Comparison of ENCODE assay signal across 1 cellular context in the genomic region with DNA sequence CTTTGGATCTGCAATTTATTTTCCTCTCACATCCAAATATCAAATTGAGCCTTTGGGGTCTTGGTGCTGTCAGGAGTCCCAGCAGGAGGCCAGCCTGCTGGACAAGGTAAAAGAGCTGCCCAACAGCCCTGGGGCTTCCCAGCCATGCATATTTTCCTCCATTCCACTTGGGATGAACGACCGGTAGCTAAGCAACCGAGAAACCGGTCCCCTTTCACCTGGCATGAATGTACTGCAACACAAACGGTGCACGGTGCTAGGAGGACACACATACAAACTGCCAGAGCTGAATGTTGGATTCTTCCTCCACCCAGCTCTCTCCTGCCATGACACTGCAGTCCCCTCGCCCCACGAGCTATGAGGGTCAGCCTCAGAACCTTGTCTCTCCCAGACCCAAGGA.
TF ChIP-seq lines count a peak whose summit lies in the region.

No MANE protein-coding gene starts in this region.

TF ChIP-seq in HepG2, 621 proteins besides CTCF, POLR2A, EP300 and RAD21 (continued from another document):
- TF ChIP-seq, protein P1, sequence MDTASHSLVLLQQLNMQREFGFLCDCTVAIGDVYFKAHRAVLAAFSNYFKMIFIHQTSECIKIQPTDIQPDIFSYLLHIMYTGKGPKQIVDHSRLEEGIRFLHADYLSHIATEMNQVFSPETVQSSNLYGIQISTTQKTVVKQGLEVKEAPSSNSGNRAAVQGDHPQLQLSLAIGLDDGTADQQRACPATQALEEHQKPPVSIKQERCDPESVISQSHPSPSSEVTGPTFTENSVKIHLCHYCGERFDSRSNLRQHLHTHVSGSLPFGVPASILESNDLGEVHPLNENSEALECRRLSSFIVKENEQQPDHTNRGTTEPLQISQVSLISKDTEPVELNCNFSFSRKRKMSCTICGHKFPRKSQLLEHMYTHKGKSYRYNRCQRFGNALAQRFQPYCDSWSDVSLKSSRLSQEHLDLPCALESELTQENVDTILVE (CRISPR knock-in tag; IDR thresholded peaks at IDR 0.05) = no peak
- TF ChIP-seq KAT8 (CRISPR knock-in tag; IDR thresholded peaks at IDR 0.05) (no peak), SATB2 (CRISPR knock-in tag; IDR thresholded peaks at IDR 0.05) (no peak), KDM3A (CRISPR knock-in tag; IDR thresholded peaks at IDR 0.05; ENCODE audit: low read depth) (no peak), PHF21A (CRISPR knock-in tag; IDR thresholded peaks at IDR 0.05) (no peak), NFAT5 (CRISPR knock-in tag; IDR thresholded peaks at IDR 0.05) (no peak), ZNF709 (CRISPR knock-in tag; IDR thresholded peaks at IDR 0.05) (no peak), SMC3 (IDR thresholded peaks at IDR 0.05; ENCODE audit: low read length) (no peak), ARID2 (CRISPR knock-in tag; IDR thresholded peaks at IDR 0.05; ENCODE audit: borderline replicate concordance) (no peak), RBM22 (optimal IDR thresholded peaks at IDR 0.05; ENCODE audit: low read length) (no peak), ZNF17 (CRISPR knock-in tag; IDR thresholded peaks at IDR 0.05) (no peak)
- TF ChIP-seq, protein P2, sequence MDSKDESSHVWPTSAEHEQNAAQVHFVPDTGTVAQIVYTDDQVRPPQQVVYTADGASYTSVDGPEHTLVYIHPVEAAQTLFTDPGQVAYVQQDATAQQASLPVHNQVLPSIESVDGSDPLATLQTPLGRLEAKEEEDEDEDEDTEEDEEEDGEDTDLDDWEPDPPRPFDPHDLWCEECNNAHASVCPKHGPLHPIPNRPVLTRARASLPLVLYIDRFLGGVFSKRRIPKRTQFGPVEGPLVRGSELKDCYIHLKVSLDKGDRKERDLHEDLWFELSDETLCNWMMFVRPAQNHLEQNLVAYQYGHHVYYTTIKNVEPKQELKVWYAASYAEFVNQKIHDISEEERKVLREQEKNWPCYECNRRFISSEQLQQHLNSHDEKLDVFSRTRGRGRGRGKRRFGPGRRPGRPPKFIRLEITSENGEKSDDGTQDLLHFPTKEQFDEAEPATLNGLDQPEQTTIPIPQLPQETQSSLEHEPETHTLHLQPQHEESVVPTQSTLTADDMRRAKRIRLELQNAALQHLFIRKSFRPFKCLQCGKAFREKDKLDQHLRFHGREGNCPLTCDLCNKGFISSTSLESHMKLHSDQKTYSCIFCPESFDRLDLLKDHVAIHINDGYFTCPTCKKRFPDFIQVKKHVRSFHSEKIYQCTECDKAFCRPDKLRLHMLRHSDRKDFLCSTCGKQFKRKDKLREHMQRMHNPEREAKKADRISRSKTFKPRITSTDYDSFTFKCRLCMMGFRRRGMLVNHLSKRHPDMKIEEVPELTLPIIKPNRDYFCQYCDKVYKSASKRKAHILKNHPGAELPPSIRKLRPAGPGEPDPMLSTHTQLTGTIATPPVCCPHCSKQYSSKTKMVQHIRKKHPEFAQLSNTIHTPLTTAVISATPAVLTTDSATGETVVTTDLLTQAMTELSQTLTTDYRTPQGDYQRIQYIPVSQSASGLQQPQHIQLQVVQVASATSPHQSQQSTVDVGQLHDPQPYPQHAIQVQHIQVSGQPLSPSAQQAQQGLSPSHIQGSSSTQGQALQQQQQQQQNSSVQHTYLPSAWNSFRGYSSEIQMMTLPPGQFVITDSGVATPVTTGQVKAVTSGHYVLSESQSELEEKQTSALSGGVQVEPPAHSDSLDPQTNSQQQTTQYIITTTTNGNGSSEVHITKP (CRISPR knock-in tag; IDR thresholded peaks at IDR 0.05; ENCODE audit: low read depth) = no peak
